8 cellular contexts compared by ENCODE assay signal in the genomic region with DNA sequence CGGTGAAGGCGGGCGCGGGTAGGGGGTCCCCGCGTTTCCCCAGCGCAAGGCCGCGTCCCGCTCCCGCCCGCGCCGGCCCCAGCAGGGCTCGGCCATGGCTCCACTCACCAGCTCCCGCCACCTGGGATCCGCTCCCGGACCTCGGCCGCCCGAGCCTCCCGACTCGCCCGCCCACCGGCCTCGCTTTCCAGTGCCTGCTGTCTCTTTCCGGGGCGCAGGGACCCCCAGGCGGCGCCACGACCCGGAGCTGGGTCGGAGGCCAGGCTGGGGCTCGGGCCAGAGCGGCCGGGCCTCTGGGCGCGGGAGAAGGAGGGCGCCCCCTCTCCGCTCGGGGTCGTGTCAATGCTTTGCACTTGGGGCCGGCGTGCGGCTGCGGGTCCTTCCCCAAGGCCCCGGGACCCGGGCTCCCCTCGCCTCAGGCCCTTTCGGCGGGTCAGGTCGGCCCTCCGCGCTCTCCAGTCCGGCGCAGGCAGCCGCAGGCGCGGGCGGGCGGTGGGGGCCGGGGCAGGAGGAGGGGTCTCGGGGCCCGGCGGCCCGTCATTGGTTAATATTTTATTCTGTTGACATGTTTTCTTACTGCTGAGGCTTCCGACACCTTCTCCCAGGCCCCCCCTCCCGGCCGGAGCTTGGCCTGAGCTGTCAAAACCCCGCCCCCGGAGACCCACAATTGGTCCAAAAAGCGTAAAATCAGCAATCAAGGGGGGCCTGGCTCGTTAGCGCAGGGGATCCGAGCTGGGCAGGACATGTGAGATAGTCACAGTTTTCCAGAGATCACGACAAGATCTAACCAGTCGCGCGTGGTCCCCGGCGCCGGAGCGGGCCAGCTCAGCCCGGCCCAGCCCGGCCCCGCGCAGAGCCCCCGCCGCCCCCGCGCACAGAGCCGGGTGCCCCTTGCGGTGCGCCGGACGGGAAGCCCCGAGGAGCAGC. TPM values are rescaled to one million over a fixed set of nuclear protein-coding genes. Genes with fewer than 3 reads are reported as not detected.
A peak's percentile ranks its signal among the peaks of the same experiment; 100 is the strongest.
DNase-seq lines count a peak whose midpoint lies in the region; ATAC-seq, FAIRE-seq and TF ChIP-seq lines count a peak whose summit lies in the region.

A gene (plus strand): TSS at position 713 of the 927 bp plus-strand sequence. CDS start 334 bp downstream, outside the sequence.

- in situ Hi-C loops in T47D (cut with HindIII; ENCODE audit: low pct_unique_long_range_greater_than_20kb, low sequenced_read_pairs): no loop called here

- peak; percentile 77 for FAIRE-seq in G401.6 (lab: Jason Lieb, UNC)

- no peaks in the 10 kb centered on the region for H3K27me3 ChIP-seq in Karpas-422 (ENCODE audit: low read length)

- POLR2A ChIA-PET in GM10248 (lab: Yijun Ruan, JAX): no interaction called here

- H3K4me2 ChIP-seq in Karpas-422 (ENCODE audit: low read depth, low read length, poor library complexity, severe bottlenecking): no peak within 1 kb of the TSS

- H4K20me1 ChIP-seq in Karpas-422 (ENCODE audit: insufficient read depth, low read depth, low read length): no peaks in the 10 kb centered on the region

- H3K4me1 ChIP-seq in Karpas-422 (ENCODE audit: low read length): no peaks in the 10 kb centered on the region

- CTCF ChIA-PET in GM10248 (lab: Yijun Ruan, JAX): interaction anchor here (1.0 to 1.6 kb wide), 3 partner anchors 10 to 428 kb away, joined by 3 to 5 read pairs (median 4); no protein-coding TSS in a partner anchor

- no peak for ATAC-seq in stimulated activated naive CD8-positive, alpha-beta T cell treated with anti-CD3 and anti-CD28 coated beads, Interleukin-15, Interleukin-2, amounts not matched to agents 100 U/mL and 50 U/mL, for 24 hours
- ATAC-seq in HG03045 (IDR thresholded peaks at IDR 0.05; ENCODE audit: unreplicated experiment): no peak

- no peak within 1 kb of the TSS for H2AFZ ChIP-seq in Karpas-422 (ENCODE audit: low read length)

- no peaks in the 10 kb centered on the region for H3K79me2 ChIP-seq in Karpas-422 (ENCODE audit: low read length)

- H3K27ac ChIP-seq in Karpas-422 (ENCODE audit: low read length): no peak within 1 kb of the TSS

- H3K36me3 ChIP-seq in Karpas-422 (ENCODE audit: insufficient read depth, low read length): no peaks in the 10 kb centered on the region

- no peaks in the 10 kb centered on the region for H3K9me2 ChIP-seq in Karpas-422 (replicated peaks; ENCODE audit: insufficient read depth, low read length)

- TF ChIP-seq CTCF in GM10248 (IDR thresholded peaks at IDR 0.05; ENCODE audit: control extremely low read depth, extremely low read depth, low read depth, missing control alignments): no peak

- no peak within 1 kb of the TSS for H3K4me3 ChIP-seq in Karpas-422 (ENCODE audit: low read length)

- H3K9ac ChIP-seq in Karpas-422 (ENCODE audit: low read length): no peak within 1 kb of the TSS

- no peaks in the 10 kb centered on the region for H3K9me3 ChIP-seq in Karpas-422 (ENCODE audit: low read length)

- peak; percentile 76 for DNase-seq in NCI-H2227 treated with DMSO at 0.1 percent for 48 hours (lab: John Stamatoyannopoulos, UW)
- peak; percentile 92 to 100 for DNase-seq in T47D (ENCODE audit: low read depth in 1 of 2, low spot score in 1 of 2)
- peak; percentile 89 for DNase-seq in kidney tubule cell (ENCODE audit: low spot score)
- DNase-seq in stimulated activated naive CD8-positive, alpha-beta T cell treated with anti-CD3 and anti-CD28 coated beads, Interleukin-15, Interleukin-2, amounts not matched to agents 100 U/mL and 50 U/mL, for 24 hours: peak; percentile 20
- DNase-seq in GM10248 (ENCODE audit: extremely low spot score): no peak
- DNase-seq in Karpas-422: no peak

RNA-seq across cellular contexts. Expression of the gene that starts here (rescaled TPM):
- 0.07 TPM in 1 of 2 replicates, not detected in the other for total RNA-seq in Karpas-422 (2014; rRNA removed; shearing (Covaris generic); ENCODE audit: low replicate concordance)

Comparison
In these comparisons a context has a peak if more than half of its experiments do, and no peak if none do; other contexts are left out.
1. DNase-seq: peak in NCI-H2227 treated with DMSO at 0.1 percent for 48 hours (single experiment), T47D (2 of 2), kidney tubule cell (single experiment) and stimulated activated naive CD8-positive, alpha-beta T cell treated with anti-CD3 and anti-CD28 coated beads, Interleukin-15, Interleukin-2, amounts not matched to agents 100 U/mL and 50 U/mL, for 24 hours (single experiment); none in GM10248 (single experiment) and Karpas-422 (single experiment).